Comparison of ENCODE assay signal across 1 cellular context in genomic region chr1:156664046-156664948, GRCh38.
TF ChIP-seq lines count a peak whose summit lies in the region.

No MANE protein-coding gene starts in this region.

TF ChIP-seq in H1, 55 proteins besides CTCF, POLR2A, EP300 and RAD21:
- TF ChIP-seq KDM5A (IDR thresholded peaks at IDR 0.05; ENCODE audit: low read length) (no peak), SIRT6 (IDR thresholded peaks at IDR 0.05; ENCODE audit: low read length) (no peak), TCF12 (IDR thresholded peaks at IDR 0.05; ENCODE audit: low read depth, low read length) (peak; percentile 81; the same call in 1 of the 2 replicates), SRF (IDR thresholded peaks at IDR 0.05; ENCODE audit: low read depth, low read length) (no peak), RXRA (IDR thresholded peaks at IDR 0.05; ENCODE audit: insufficient read depth, low read depth, low read length) (no peak), SIX5 (IDR thresholded peaks at IDR 0.05; ENCODE audit: low read depth, low read length) (no peak), HDAC2 (IDR thresholded peaks at IDR 0.05; ENCODE audit: borderline replicate concordance in 1 of 2, low read depth in 2 of 2, low read length in 2 of 2) (0 out of 4 replicates have a peak, but pooled peaks of 1 of the 2 experiments have one; percentile 31), TEAD4 (IDR thresholded peaks at IDR 0.05; ENCODE audit: low read depth, low read length) (peak; percentile 93), ATF2 (IDR thresholded peaks at IDR 0.05; ENCODE audit: low read length) (peak; percentile 61; the same call in 1 of the 2 replicates), CEBPB (IDR thresholded peaks at IDR 0.05; ENCODE audit: low read depth, low read length) (no peak), CBX5 (IDR thresholded peaks at IDR 0.05; ENCODE audit: low read depth, low read length) (no peak), CREB1 (IDR thresholded peaks at IDR 0.05) (0 out of 2 replicates have a peak, but pooled peaks have one; percentile 30), SP1 (IDR thresholded peaks at IDR 0.05; ENCODE audit: low read depth, low read length) (peak; percentile 41; the same call in 1 of the 2 replicates), NANOG (IDR thresholded peaks at IDR 0.05; ENCODE audit: insufficient read depth, low read depth, low read length, poor library complexity, severe bottlenecking) (peak; percentile 44), TAF7 (optimal IDR thresholded peaks at IDR 0.05; ENCODE audit: borderline replicate concordance, low read depth, low read length) (peak; percentile 43), JUN (IDR thresholded peaks at IDR 0.05; ENCODE audit: low read depth, low read length) (no peak), SIN3A (conservative IDR thresholded peaks at IDR 0.05 in 1 of 2, IDR thresholded peaks at IDR 0.05 in 1 of 2; ENCODE audit: low read depth in 1 of 2, low read length in 2 of 2) (peak; percentile 89 to 91), CBX8 (IDR thresholded peaks at IDR 0.05; ENCODE audit: borderline replicate concordance, low read depth, low read length) (no peak), RBBP5 (IDR thresholded peaks at IDR 0.05; ENCODE audit: borderline replicate concordance, low read depth, low read length) (no peak), CHD2 (IDR thresholded peaks at IDR 0.05; ENCODE audit: low read length) (no peak)
- TF ChIP-seq, protein P1, sequence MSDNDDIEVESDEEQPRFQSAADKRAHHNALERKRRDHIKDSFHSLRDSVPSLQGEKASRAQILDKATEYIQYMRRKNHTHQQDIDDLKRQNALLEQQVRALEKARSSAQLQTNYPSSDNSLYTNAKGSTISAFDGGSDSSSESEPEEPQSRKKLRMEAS (IDR thresholded peaks at IDR 0.05): no peak
- TF ChIP-seq, protein P2, sequence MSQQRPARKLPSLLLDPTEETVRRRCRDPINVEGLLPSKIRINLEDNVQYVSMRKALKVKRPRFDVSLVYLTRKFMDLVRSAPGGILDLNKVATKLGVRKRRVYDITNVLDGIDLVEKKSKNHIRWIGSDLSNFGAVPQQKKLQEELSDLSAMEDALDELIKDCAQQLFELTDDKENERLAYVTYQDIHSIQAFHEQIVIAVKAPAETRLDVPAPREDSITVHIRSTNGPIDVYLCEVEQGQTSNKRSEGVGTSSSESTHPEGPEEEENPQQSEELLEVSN (IDR thresholded peaks at IDR 0.05): no peak
